22 cellular contexts compared by ENCODE assay signal in the genomic region with DNA sequence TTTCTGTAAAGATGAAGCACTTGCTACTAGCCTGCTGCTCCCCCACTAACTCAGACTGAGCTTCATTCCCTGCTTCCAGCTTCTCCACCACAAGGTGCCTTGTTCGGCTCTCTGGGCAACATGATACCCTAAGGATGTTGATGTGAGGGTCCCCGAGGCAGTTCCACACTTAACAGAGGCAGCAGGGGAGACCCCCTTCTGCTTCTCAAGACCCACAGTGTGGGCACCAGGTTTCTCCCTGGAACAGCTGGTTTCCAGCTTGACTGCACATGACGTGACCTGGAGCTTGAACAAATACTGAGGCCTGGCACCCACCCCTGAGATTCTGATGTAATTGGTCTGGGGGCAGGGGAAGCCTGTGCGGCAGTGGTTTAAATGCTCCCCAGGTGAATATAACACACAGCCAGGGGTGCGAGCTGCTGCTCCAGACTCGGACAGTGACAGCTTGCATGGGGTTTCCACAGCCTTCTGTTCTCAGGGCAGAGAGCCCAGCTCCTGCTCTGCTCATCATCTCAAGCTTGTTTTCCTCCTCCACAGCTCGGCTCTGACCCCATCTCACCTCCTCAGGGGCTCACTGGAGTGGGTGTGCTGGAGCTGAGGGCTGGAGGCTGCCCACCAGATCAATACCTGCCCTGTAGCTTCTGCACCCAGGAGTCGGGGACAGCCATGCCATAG.
DNase-seq lines count a peak whose midpoint lies in the region; ATAC-seq and TF ChIP-seq lines count a peak whose summit lies in the region.
"Had no signal": no experiment of that assay in that cellular context is flagged by ENCODE, and none has a peak within 500 bp of the region (broad histone marks: within the 10 kb centered on the region; RNA-seq: fewer than 3 reads in every experiment).

No MANE protein-coding gene starts in this region.

- H3K36me3 Mint-ChIP-seq in chondrocyte (ENCODE audit: low read depth) (peaks cover 29% of the 10 kb centered on the region), nephron progenitor cell (ENCODE audit: low read depth) (no peaks in the 10 kb centered on the region), progenitor cell of endocrine pancreas (ENCODE audit: insufficient read depth) (no peaks in the 10 kb centered on the region)
- no peaks in the 10 kb centered on the region for H3K36me3 Mint-ChIP-seq in activated naive CD4-positive, alpha-beta T cell treated with anti-CD3 and anti-CD28 coated beads for 36 hours (ENCODE audit: low read depth)
- H3K36me3 Mint-ChIP-seq: natural killer cell treated with Interleukin-12 subunit alpha and Interleukin-12 subunit beta and Interleukin-15 and Interleukin-18, amount 100 ng/mL, for 72 hours; WTC11 had no signal

- TF ChIP-seq CTCF in chondrocyte (IDR thresholded peaks at IDR 0.05) (no peak), nephron progenitor cell (IDR thresholded peaks at IDR 0.05) (no peak), progenitor cell of endocrine pancreas (IDR thresholded peaks at IDR 0.05; ENCODE audit: unreplicated experiment) (no peak)

- H3K4me1 Mint-ChIP-seq in chondrocyte (ENCODE audit: low read depth) (peaks cover 93% of the 10 kb centered on the region), nephron progenitor cell (peaks cover 39% of the 10 kb centered on the region), progenitor cell of endocrine pancreas (ENCODE audit: low read depth) (peaks cover 4% of the 10 kb centered on the region)
- no peaks in the 10 kb centered on the region for H3K4me1 Mint-ChIP-seq in activated naive CD4-positive, alpha-beta T cell treated with anti-CD3 and anti-CD28 coated beads for 36 hours (ENCODE audit: low read depth)
- H3K4me1 Mint-ChIP-seq: B cell, WTC11 had no signal

- H3K4me3 Mint-ChIP-seq in chondrocyte (ENCODE audit: unreplicated experiment) (no peak overlapping the region), nephron progenitor cell (no peak overlapping the region), progenitor cell of endocrine pancreas (ENCODE audit: low read depth) (no peak overlapping the region)
- no peak overlapping the region for H3K4me3 Mint-ChIP-seq in activated naive CD4-positive, alpha-beta T cell treated with anti-CD3 and anti-CD28 coated beads for 36 hours
- H3K4me3 Mint-ChIP-seq: B cell; natural killer cell treated with Interleukin-12 subunit alpha and Interleukin-12 subunit beta and Interleukin-15 and Interleukin-18, amount 100 ng/mL, for 72 hours; stimulated activated naive CD8-positive, alpha-beta T cell treated with anti-CD3 and anti-CD28 coated beads, Interleukin-15, Interleukin-2, amounts not matched to agents 100 ng/mL and 50 ng/mL, for 24 hours; WTC11 had no signal

- CTCF ChIA-PET in activated naive CD4-positive, alpha-beta T cell treated with anti-CD3 and anti-CD28 coated beads for 36 hours (lab: Charles Lee), result interaction anchor here (1.4 kb wide), 1 partner anchor 44 kb away, joined by 4 read pairs; no protein-coding TSS in a partner anchor

- peak; percentile 27 for ATAC-seq in left ventricle myocardium superior
- ATAC-seq in Right ventricle myocardium inferior, result no peak
- ATAC-seq: foreskin keratinocyte; natural killer cell treated with Interleukin-12 subunit alpha and Interleukin-12 subunit beta and Interleukin-15 and Interleukin-18, amount 100 ng/mL, for 72 hours; psoas muscle; WTC11 had no signal

- no peaks in the 10 kb centered on the region for H3K27me3 Mint-ChIP-seq in chondrocyte (ENCODE audit: low read depth)
- H3K27me3 Mint-ChIP-seq in nephron progenitor cell (ENCODE audit: low read depth, poor library complexity), result peaks cover 17% of the 10 kb centered on the region
- peaks cover 32% of the 10 kb centered on the region for H3K27me3 Mint-ChIP-seq in progenitor cell of endocrine pancreas
- no peaks in the 10 kb centered on the region for H3K27me3 Mint-ChIP-seq in activated naive CD4-positive, alpha-beta T cell treated with anti-CD3 and anti-CD28 coated beads for 36 hours (ENCODE audit: low read depth)
- H3K27me3 Mint-ChIP-seq: stimulated activated naive CD8-positive, alpha-beta T cell treated with anti-CD3 and anti-CD28 coated beads, Interleukin-15, Interleukin-2, amounts not matched to agents 100 ng/mL and 50 ng/mL, for 24 hours had no signal

- H3K9me3 Mint-ChIP-seq in chondrocyte (ENCODE audit: low read depth) (no peaks in the 10 kb centered on the region), nephron progenitor cell (no peaks in the 10 kb centered on the region), progenitor cell of endocrine pancreas (ENCODE audit: low read depth) (no peaks in the 10 kb centered on the region)
- no peaks in the 10 kb centered on the region for H3K9me3 Mint-ChIP-seq in activated naive CD4-positive, alpha-beta T cell treated with anti-CD3 and anti-CD28 coated beads for 36 hours
- H3K9me3 Mint-ChIP-seq: natural killer cell treated with Interleukin-12 subunit alpha and Interleukin-12 subunit beta and Interleukin-15 and Interleukin-18, amount 100 ng/mL, for 72 hours; stimulated activated naive CD8-positive, alpha-beta T cell treated with anti-CD3 and anti-CD28 coated beads, Interleukin-15, Interleukin-2, amounts not matched to agents 100 ng/mL and 50 ng/mL, for 24 hours; WTC11 had no signal

- intact Hi-C loops in left ventricle myocardium superior (cut with micrococcal nuclease) (no loop called here), Right ventricle myocardium inferior (cut with DNase I) (no loop called here)
- intact Hi-C loops in activated naive CD4-positive, alpha-beta T cell treated with anti-CD3 and anti-CD28 coated beads for 36 hours (cut with micrococcal nuclease), result no loop called here

- DNase-seq in left ventricle myocardium superior (no peak), Right ventricle myocardium inferior (ENCODE audit: missing footprints) (no peak), chondrocyte (ENCODE audit: low spot score) (no peak), nephron progenitor cell (no peak), cerebellar nuclear complex (lab: John Stamatoyannopoulos, UW) (no peak), DMS114 treated with DMSO at 0.1 percent for 48 hours (lab: John Stamatoyannopoulos, UW; ENCODE audit: unreplicated experiment) (no peak), progenitor cell of endocrine pancreas (ENCODE audit: low spot score, unreplicated experiment) (no peak)
- DNase-seq in activated naive CD4-positive, alpha-beta T cell treated with anti-CD3 and anti-CD28 coated beads for 36 hours, result no peak
- DNase-seq: activated CD4-positive, alpha-beta T cell treated with anti-CD3 and anti-CD28 coated beads, Interleukin-2, amount 50 U/mL, for 4 hours; activated effector memory CD4-positive, alpha-beta T cell treated with Interleukin-2 at 50 U/mL for 16 hours; Caco-2; foreskin keratinocyte; GDM1; mesendoderm; MM.1S; NCI-H187 treated with DMSO at 0.1 percent for 48 hours; psoas muscle; stimulated activated CD4-positive, alpha-beta T cell treated with anti-CD3 and anti-CD28 coated beads, Interleukin-2, amount 100 ng/mL, for 48 hours had no signal

- H3K27ac Mint-ChIP-seq in chondrocyte (ENCODE audit: unreplicated experiment) (peak overlapping the region; percentile 65), nephron progenitor cell (peak overlapping the region; percentile 77), progenitor cell of endocrine pancreas (no peak overlapping the region)
- no peak overlapping the region for H3K27ac Mint-ChIP-seq in activated naive CD4-positive, alpha-beta T cell treated with anti-CD3 and anti-CD28 coated beads for 36 hours
- H3K27ac Mint-ChIP-seq: B cell; natural killer cell treated with Interleukin-12 subunit alpha and Interleukin-12 subunit beta and Interleukin-15 and Interleukin-18, amount 100 ng/mL, for 72 hours; stimulated activated naive CD8-positive, alpha-beta T cell treated with anti-CD3 and anti-CD28 coated beads, Interleukin-15, Interleukin-2, amounts not matched to agents 100 ng/mL and 50 ng/mL, for 24 hours; WTC11 had no signal

Comparison
In these comparisons a context has a peak if more than half of its experiments do, and no peak if none do; other contexts are left out.
1. H3K27ac Mint-ChIP-seq: peak in chondrocyte (single experiment) and nephron progenitor cell (single experiment); none in progenitor cell of endocrine pancreas (single experiment) and activated naive CD4-positive, alpha-beta T cell treated with anti-CD3 and anti-CD28 coated beads for 36 hours (single experiment).